In genomic region chr16:64159986-64160385, GRCh38 we compare ENCODE assay signal across 17 cellular contexts.
"Had no signal": no experiment of that assay in that cellular context is flagged by ENCODE, and none has a peak within 500 bp of the region (broad histone marks: within the 10 kb centered on the region; RNA-seq: fewer than 3 reads in every experiment).

No MANE protein-coding gene starts in this region.

- H3K36me3 Mint-ChIP-seq: immature natural killer cell had no signal

- DNase-seq: activated CD4-positive, alpha-beta T cell treated with anti-CD3 and anti-CD28 coated beads, Interleukin-2, amount 50 U/mL, for 4 hours; activated effector memory CD4-positive, alpha-beta T cell treated with anti-CD3 and anti-CD28 coated beads, Interleukin-2, amount 50 U/mL, for 16 hours; activated naive CD4-positive, alpha-beta T cell treated with anti-CD3 and anti-CD28 coated beads, Interleukin-2, amount 50 U/mL, for 16 hours; activated T-cell treated with anti-CD3 and anti-CD28 coated beads, Interleukin-2, amount 50 U/mL, for 72 hours; body of pancreas; caudate nucleus; dorsolateral prefrontal cortex; heart right ventricle; immature natural killer cell; kidney glomerular epithelial cell; left ventricle myocardium inferior; mammary epithelial cell; stimulated activated CD4-positive, alpha-beta T cell treated with anti-CD3 and anti-CD28 coated beads, Interleukin-2, amount 100 ng/mL, for 24 hours; stimulated activated naive CD4-positive, alpha-beta T cell treated with Interleukin-2 at 50 U/mL for 16 hours; thyroid gland had no signal

- H3K27ac Mint-ChIP-seq: activated T-cell treated with anti-CD3 and anti-CD28 coated beads, Interleukin-2, amount 50 U/mL, for 72 hours; immature natural killer cell; progenitor cell of endocrine pancreas had no signal

- ATAC-seq: activated T-cell treated with anti-CD3 and anti-CD28 coated beads, Interleukin-2, amount 50 U/mL, for 72 hours; body of pancreas; heart right ventricle had no signal

- H3K4me1 Mint-ChIP-seq: immature natural killer cell, neural crest cell had no signal

- H3K4me3 Mint-ChIP-seq: activated T-cell treated with anti-CD3 and anti-CD28 coated beads, Interleukin-2, amount 50 U/mL, for 72 hours; immature natural killer cell; neural crest cell had no signal

- H3K4me3 ChIP-seq: body of pancreas, dorsolateral prefrontal cortex, heart right ventricle, left ventricle myocardium inferior, thyroid gland had no signal
